In the genomic region with DNA sequence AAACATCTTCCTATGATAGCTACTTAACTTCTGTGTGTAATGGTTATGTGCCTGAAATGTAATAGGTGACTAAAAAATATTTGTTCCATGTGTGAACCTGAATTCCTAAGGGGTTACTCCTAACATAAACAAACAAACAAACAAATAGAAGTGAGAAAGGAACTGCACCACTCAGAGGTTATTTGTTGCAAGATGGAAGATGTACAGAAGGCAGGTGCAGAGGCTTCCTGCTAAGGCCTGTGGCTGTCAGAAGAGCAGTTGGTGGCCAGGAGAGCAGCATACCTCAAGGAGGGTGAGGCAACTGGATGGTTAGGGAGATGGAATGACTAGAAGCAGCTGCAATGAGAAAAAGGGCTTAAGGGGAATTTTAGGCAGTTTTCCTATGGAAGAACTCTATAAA, we compare ENCODE assay signal across 28 cellular contexts.
"Had no signal": no experiment of that assay in that cellular context is flagged by ENCODE, and none has a peak within 500 bp of the region (broad histone marks: within the 10 kb centered on the region; RNA-seq: fewer than 3 reads in every experiment).

No MANE protein-coding gene starts in this region.

- H3K36me3 ChIP-seq: heart right ventricle, lower lobe of right lung, pancreas, prostate gland, tibial nerve, upper lobe of left lung, vagina had no signal

- H3K27me3 ChIP-seq: heart right ventricle, hepatocyte, pancreas, tibial nerve, upper lobe of left lung, vagina had no signal

- H2AFZ ChIP-seq: hepatocyte had no signal

- H3K4me1 ChIP-seq: heart right ventricle, lower lobe of right lung, pancreas, prostate gland, upper lobe of left lung, vagina had no signal

- H3K9me3 ChIP-seq: lower lobe of right lung, pancreas, prostate gland, tibial nerve, upper lobe of left lung, vagina had no signal

- H3K79me2 ChIP-seq: hepatocyte had no signal

- ATAC-seq: heart right ventricle; left cardiac atrium; left lobe of liver; lower lobe of right lung; naive thymus-derived CD4-positive, alpha-beta T cell; natural killer cell treated with Interleukin-12 subunit alpha and Interleukin-12 subunit beta and Interleukin-15 and Interleukin-18, amount 100 ng/mL, for 72 hours; pancreas; right cardiac atrium; sciatic nerve; stimulated activated naive CD8-positive, alpha-beta T cell treated with anti-CD3 and anti-CD28 coated beads, Interleukin-15, amount 100 ng/mL, for 72 hours had no signal

- H3K27ac ChIP-seq: heart right ventricle, hepatocyte, lower lobe of right lung, pancreas, prostate gland, tibial nerve, upper lobe of left lung, vagina had no signal

- H3K4me3 ChIP-seq: heart right ventricle, hepatocyte, lower lobe of right lung, pancreas, prostate gland, smooth muscle cell, tibial nerve, upper lobe of left lung, vagina had no signal

- H3K4me2 ChIP-seq: hepatocyte, smooth muscle cell had no signal

- DNase-seq: heart right ventricle; kidney glomerular epithelial cell; left cardiac atrium; lower lobe of right lung; mammary epithelial cell; mesenchymal stem cell; naive thymus-derived CD4-positive, alpha-beta T cell; nucleus accumbens; pancreas; posterior cingulate gyrus; retina; right cardiac atrium; stimulated activated CD4-positive, alpha-beta T cell treated with anti-CD3 and anti-CD28 coated beads, Interleukin-1b, Interleukin-23, amount 100 ng/mL, for 48 hours; stimulated activated CD4-positive, alpha-beta T cell treated with anti-CD3 and anti-CD28 coated beads, Interleukin-2, amount 100 ng/mL, for 48 hours; stimulated activated CD4-positive, alpha-beta T cell treated with anti-CD3 and anti-CD28 coated beads, Interleukin-4, amount 100 ng/mL, for 4 hours; stimulated activated CD8-positive, alpha-beta memory T cell treated with anti-CD3 and anti-CD28 coated beads, Interleukin-4, amount 100 ng/mL, for 48 hours; stimulated activated naive CD4-positive, alpha-beta T cell treated with Interleukin-2 at 50 U/mL for 16 hours; stimulated activated naive CD8-positive, alpha-beta T cell treated with anti-CD3 and anti-CD28 coated beads, Interleukin-15, amount 100 ng/mL, for 72 hours; substantia nigra; upper lobe of left lung had no signal
